ENCODE assay signal across 25 cellular contexts in genomic region chr11:73851046-73851764, GRCh38. TPM values are rescaled to one million over a fixed set of nuclear protein-coding genes. Genes with fewer than 3 reads are reported as not detected.
DNase-seq lines count a peak whose midpoint lies in the region; ATAC-seq and TF ChIP-seq lines count a peak whose summit lies in the region.
"Had no signal": no experiment of that assay in that cellular context is flagged by ENCODE, and none has a peak within 500 bp of the region (broad histone marks: within the 10 kb centered on the region; RNA-seq: fewer than 3 reads in every experiment).

No MANE protein-coding gene starts in this region.

- TF ChIP-seq CTCF in heart right ventricle (IDR thresholded peaks at IDR 0.05) (no peak), foreskin keratinocyte (conservative IDR thresholded peaks at IDR 0.05) (no peak)

- intact Hi-C loops in Right ventricle myocardium inferior (cut with DNase I) (no loop called here), cardiac septum (cut with DNase I) (no loop called here), heart right ventricle (cut with DNase I) (no loop called here)

- H3K27ac ChIP-seq in heart right ventricle (peak overlapping the region in 6 of 10 donors; percentile 32 to 71 (median 44)), foreskin keratinocyte (no peak overlapping the region)
- H3K27ac ChIP-seq: brain microvascular endothelial cell, gastrocnemius medialis, PC-9, SJSA1, thyroid gland had no signal

- 76 to 78% methylated on average over 3 of the region's 3 CpGs for WGBS in heart right ventricle, 2 donors

- H3K36me3 ChIP-seq in heart right ventricle: peaks cover 0 to 42% (median 0%) of the 10 kb centered on the region in 9 donors
- H3K36me3 ChIP-seq: brain microvascular endothelial cell, gastrocnemius medialis, SJSA1, thyroid gland had no signal

- H3K9me3 ChIP-seq in heart right ventricle: no peaks in the 10 kb centered on the region
- H3K9me3 ChIP-seq: BE2C, Caco-2, gastrocnemius medialis, SJSA1, thyroid gland had no signal

- no peak for DNase-seq in Right ventricle myocardium inferior (ENCODE audit: missing footprints)
- no peak for DNase-seq in cardiac septum (ENCODE audit: low spot score)
- peak; percentile 96 for DNase-seq in OCI-M1 (lab: John Stamatoyannopoulos, UW)
- DNase-seq in heart right ventricle: no peak
- no peak for DNase-seq in NCI-H2171 (lab: John Stamatoyannopoulos, UW)
- DNase-seq in iPS-NIHi11 (ENCODE audit: low spot score): no peak
- no peak for DNase-seq in foreskin keratinocyte
- DNase-seq: activated CD8-positive, alpha-beta T cell treated with anti-CD3 and anti-CD28 coated beads, Interleukin-2, amount 10 ng/mL, durations not matched to agents 7 days and 5 days; activated T-cell treated with anti-CD3 and anti-CD28 coated beads, Interleukin-2, amount 50 U/mL, for 24 hours; BE2C; brain microvascular endothelial cell; Caco-2; effector memory CD4-positive, alpha-beta T cell; gastrocnemius medialis; GOT3; NCI-H146; NCI-H2171 treated with DMSO at 0.1 percent for 48 hours; NCI-H748 treated with DMSO at 0.1 percent for 48 hours; nucleus accumbens; PC-9; stimulated activated CD4-positive, alpha-beta T cell treated with anti-CD3 and anti-CD28 coated beads, Interleukin-4, amount 100 ng/mL, for 24 hours had no signal

- no peaks in the 10 kb centered on the region for H3K27me3 ChIP-seq in heart right ventricle
- H3K27me3 ChIP-seq in foreskin keratinocyte: no peaks in the 10 kb centered on the region
- H3K27me3 ChIP-seq: BE2C, brain microvascular endothelial cell, gastrocnemius medialis, SJSA1, thyroid gland had no signal

- H3K4me1 ChIP-seq in heart right ventricle (peaks cover 0 to 14% (median 0%) of the 10 kb centered on the region in 9 donors), foreskin keratinocyte (no peaks in the 10 kb centered on the region)
- H3K4me1 ChIP-seq: BE2C, Caco-2, gastrocnemius medialis, SJSA1 had no signal

- ATAC-seq in Right ventricle myocardium inferior (peak; percentile 83), heart right ventricle (peak in 6 of 8 donors; percentile 52 to 90 (median 78)), HG03139 (IDR thresholded peaks at IDR 0.05; ENCODE audit: unreplicated experiment) (no peak), foreskin keratinocyte (no peak)
- ATAC-seq: activated CD4-positive, CD25-positive, alpha-beta regulatory T cell treated with anti-CD3 and anti-CD28 coated beads, Interleukin-2, amount 50 U/mL, for 24 hours; activated CD8-positive, alpha-beta T cell treated with anti-CD3 and anti-CD28 coated beads, Interleukin-2, amount 10 ng/mL, durations not matched to agents 7 days and 5 days; gastrocnemius medialis had no signal

- H3K4me3 ChIP-seq in heart right ventricle: no peak overlapping the region
- H3K4me3 ChIP-seq: gastrocnemius medialis, PC-9, SJSA1, thyroid gland had no signal

RNA-seq across cellular contexts. Expression of gene COA4, which starts 25.4 kb away (rescaled TPM):
- total RNA-seq in Right ventricle myocardium inferior: 51.2 TPM
- total RNA-seq in cardiac septum: 52.9 TPM
- 10 to 100 TPM; 42.3 to 63.2 (median 50.9) TPM for total RNA-seq in heart right ventricle
- 100 to 1,000 TPM in 1 of 2 donors, 10 to 100 TPM in 1; 67.5 to 129 TPM for polyA plus RNA-seq in heart right ventricle
- total RNA-seq in foreskin keratinocyte: 75.8 and 77.2 TPM in 2 replicates
- polyA plus RNA-seq in foreskin keratinocyte: 101 and 108 TPM in 2 replicates

RNA-seq across cellular contexts. Expression of gene PAAF1, which starts 25.6 kb away (rescaled TPM):
- total RNA-seq in Right ventricle myocardium inferior (10.7 TPM), cardiac septum (14.9 TPM), heart right ventricle (10 to 100 TPM in 8 of 10 donors, 1 to 10 TPM in 2; 7.7 to 14.3 (median 12.7) TPM), foreskin keratinocyte (12.0 and 16.1 TPM in 2 replicates)
- polyA plus RNA-seq in heart right ventricle (10 to 100 TPM; 12.8 to 27.4 TPM), foreskin keratinocyte (16.3 and 23.2 TPM in 2 replicates)

Comparison
In these comparisons a context has a peak if more than half of its experiments do, and no peak if none do; other contexts are left out.
1. ATAC-seq: peak in Right ventricle myocardium inferior (single experiment) and heart right ventricle (6 of 8); none in HG03139 (single experiment) and foreskin keratinocyte (single experiment).